In genomic region chr10:97744405-97745035, GRCh38 we compare ENCODE assay signal across 23 cellular contexts. TPM values are rescaled to one million over a fixed set of nuclear protein-coding genes. Genes with fewer than 3 reads are reported as not detected.
DNase-seq lines count a peak whose midpoint lies in the region; ATAC-seq, FAIRE-seq and TF ChIP-seq lines count a peak whose summit lies in the region.
"Had no signal": no experiment of that assay in that cellular context is flagged by ENCODE, and none has a peak within 500 bp of the region (broad histone marks: within the 10 kb centered on the region; RNA-seq: fewer than 3 reads in every experiment).

No MANE protein-coding gene starts in this region.

- intact Hi-C loops in left cardiac atrium (cut with DNase I) (no loop called here), left ventricle myocardium inferior (cut with micrococcal nuclease) (no loop called here), lower lobe of right lung (cut with DNase I) (no loop called here), OCI-LY7 (cut with micrococcal nuclease; ENCODE audit: unreplicated experiment) (no loop called here)

- no TSS peak for BruUV-seq in OCI-LY7 (replicated peaks; lab: Mats Ljungman, UMichigan)

- no peak overlapping the region for H3K27ac ChIP-seq in left ventricle myocardium inferior (replicated peaks)
- no peak overlapping the region for H3K27ac ChIP-seq in astrocyte (ENCODE audit: low read depth, low read length)
- H3K27ac ChIP-seq in lower lobe of right lung: no peak overlapping the region
- no peak overlapping the region for H3K27ac ChIP-seq in OCI-LY7 (ENCODE audit: low read depth, low read length, poor library complexity, severe bottlenecking)
- H3K27ac ChIP-seq: A549 had no signal

- no peak overlapping the region for H3K4me3 Mint-ChIP-seq in astrocyte (ENCODE audit: unreplicated experiment)
- no peak overlapping the region for H3K4me3 Mint-ChIP-seq in stimulated activated naive B cell treated with anti-CD40 and anti-IgM and Interleukin-4, amounts not matched to agents 10 μg/mL and 1 μg/mL and 100 μg/mL, for 72 hours
- H3K4me3 Mint-ChIP-seq: CD14-positive monocyte, GM23338 had no signal

- H3K36me3 ChIP-seq in left ventricle myocardium inferior (peaks cover 71% of the 10 kb centered on the region), astrocyte (ENCODE audit: insufficient read depth, low read length) (peaks cover 22% of the 10 kb centered on the region), lower lobe of right lung (peaks cover 96% of the 10 kb centered on the region), OCI-LY7 (ENCODE audit: insufficient read depth, low read length) (peaks cover 81% of the 10 kb centered on the region)

- H3K9ac ChIP-seq in astrocyte (ENCODE audit: low read length): no peak overlapping the region

- peaks cover 8% of the 10 kb centered on the region for H3K4me1 Mint-ChIP-seq in astrocyte (ENCODE audit: low read depth, unreplicated experiment)
- peaks cover 29 to 42% of the 10 kb centered on the region in 2 donors for H3K4me1 Mint-ChIP-seq in stimulated activated naive B cell treated with anti-CD40 and anti-IgM and Interleukin-4, amounts not matched to agents 10 μg/mL and 1 μg/mL and 100 μg/mL, for 72 hours
- H3K4me1 Mint-ChIP-seq: GM23338 had no signal

- H2AFZ ChIP-seq in astrocyte (ENCODE audit: low read depth, low read length): no peak overlapping the region
- H2AFZ ChIP-seq in OCI-LY7 (ENCODE audit: low read length): no peak overlapping the region
- H2AFZ ChIP-seq: GM23338 had no signal

- H3K27me3 ChIP-seq in left ventricle myocardium inferior (ENCODE audit: low read depth): no peaks in the 10 kb centered on the region
- H3K27me3 ChIP-seq in astrocyte (ENCODE audit: insufficient read depth, low read length): no peaks in the 10 kb centered on the region
- no peaks in the 10 kb centered on the region for H3K27me3 ChIP-seq in lower lobe of right lung (ENCODE audit: low read depth)

- no peaks in the 10 kb centered on the region for H3K27me3 Mint-ChIP-seq in astrocyte (ENCODE audit: low read depth, unreplicated experiment)
- H3K27me3 Mint-ChIP-seq in stimulated activated naive B cell treated with anti-CD40 and anti-IgM and Interleukin-4, amounts not matched to agents 10 μg/mL and 1 μg/mL and 100 μg/mL, for 72 hours: no peaks in the 10 kb centered on the region

- CTCF ChIA-PET in OCI-LY7 (lab: Charles Lee; ENCODE audit: unreplicated experiment): no interaction called here

- no peak overlapping the region for H3K4me3 ChIP-seq in left ventricle myocardium inferior
- H3K4me3 ChIP-seq in astrocyte (ENCODE audit: insufficient read depth, low read depth, low read length): no peak overlapping the region
- H3K4me3 ChIP-seq in lower lobe of right lung: no peak overlapping the region
- no peak overlapping the region for H3K4me3 ChIP-seq in OCI-LY7 (ENCODE audit: low read depth, low read length, poor library complexity, severe bottlenecking)
- H3K4me3 ChIP-seq: A549, GM23338 had no signal

- H3K79me2 ChIP-seq in astrocyte (ENCODE audit: insufficient read depth, low read length): peaks cover 34% of the 10 kb centered on the region
- peaks cover 4% of the 10 kb centered on the region; the same call in 1 of the 2 replicates for H3K79me2 ChIP-seq in OCI-LY7 (ENCODE audit: insufficient read depth, low read depth, low read length)

- peak; percentile 67 to 68 for ATAC-seq in left cardiac atrium
- peak; percentile 11 to 19 for ATAC-seq in lower lobe of right lung
- no peak for ATAC-seq in stimulated activated naive B cell treated with anti-CD40 and anti-IgM and Interleukin-4, amounts not matched to agents 10 μg/mL and 1 μg/mL and 100 μg/mL, for 72 hours (replicated peaks)
- no peak for ATAC-seq in HG03175 (IDR thresholded peaks at IDR 0.05; ENCODE audit: unreplicated experiment)
- ATAC-seq in HG03378 (IDR thresholded peaks at IDR 0.05; ENCODE audit: unreplicated experiment): no peak
- ATAC-seq: GM23338, HCT116, Panc1 had no signal

- H4K20me1 ChIP-seq in astrocyte (ENCODE audit: insufficient read depth, low read length) (peaks cover 45% of the 10 kb centered on the region), OCI-LY7 (ENCODE audit: insufficient read depth, low read length) (no peaks in the 10 kb centered on the region)

- POLR2A ChIA-PET in OCI-LY7 (lab: Charles Lee): interaction anchor here (0.5 to 1.4 kb wide), 6 partner anchors 8 to 305 kb away, joined by 3 read pairs; no protein-coding TSS in a partner anchor

- FAIRE-seq in astrocyte (lab: Jason Lieb, UNC): no peak
- FAIRE-seq: A549, GM12891, GM18507 had no signal

- DNase-seq in left cardiac atrium (no peak), left ventricle myocardium inferior (no peak), astrocyte (ENCODE audit: low read depth) (no peak), lower lobe of right lung (no peak), OCI-LY7 (ENCODE audit: low spot score) (no peak)
- no peak for DNase-seq in stimulated activated naive B cell treated with anti-CD40 and anti-IgM and Interleukin-4, amounts not matched to agents 10 μg/mL and 1 μg/mL and 100 μg/mL, for 72 hours
- DNase-seq: DMS 273 treated with DMSO at 0.1 percent for 48 hours, GF-D8, IMR-90, Kasumi-1, MM.1S, NCI-H1092 treated with DMSO at 0.1 percent for 48 hours, NCI-H2227 treated with DMSO at 0.1 percent for 48 hours, NCI-H524 treated with DMSO at 0.1 percent for 48 hours had no signal

- H3K9me3 Mint-ChIP-seq in astrocyte (ENCODE audit: unreplicated experiment): peaks cover 1% of the 10 kb centered on the region
- no peaks in the 10 kb centered on the region for H3K9me3 Mint-ChIP-seq in stimulated activated naive B cell treated with anti-CD40 and anti-IgM and Interleukin-4, amounts not matched to agents 10 μg/mL and 1 μg/mL and 100 μg/mL, for 72 hours
- H3K9me3 Mint-ChIP-seq: CD14-positive monocyte, GM23338 had no signal

- no peak overlapping the region for H3K4me2 ChIP-seq in astrocyte (ENCODE audit: low read length)
- no peak overlapping the region for H3K4me2 ChIP-seq in OCI-LY7 (ENCODE audit: low read length)
- H3K4me2 ChIP-seq: A549, GM23338 had no signal

- H3K27ac Mint-ChIP-seq in astrocyte (ENCODE audit: unreplicated experiment): peak overlapping the region; percentile 60
- H3K27ac Mint-ChIP-seq in stimulated activated naive B cell treated with anti-CD40 and anti-IgM and Interleukin-4, amounts not matched to agents 10 μg/mL and 1 μg/mL and 100 μg/mL, for 72 hours: peak overlapping the region; percentile 3
- H3K27ac Mint-ChIP-seq: GM23338 had no signal

- H3K9me3 ChIP-seq in left ventricle myocardium inferior (replicated peaks): no peaks in the 10 kb centered on the region
- H3K9me3 ChIP-seq in astrocyte (ENCODE audit: insufficient read depth, low read depth, low read length): no peaks in the 10 kb centered on the region
- H3K9me3 ChIP-seq in lower lobe of right lung: no peaks in the 10 kb centered on the region
- no peaks in the 10 kb centered on the region for H3K9me3 ChIP-seq in OCI-LY7 (ENCODE audit: low read length)
- H3K9me3 ChIP-seq: A549 had no signal

- no peaks in the 10 kb centered on the region for H3K9me2 ChIP-seq in OCI-LY7 (ENCODE audit: insufficient read depth, low read length)

- H3K4me1 ChIP-seq in left ventricle myocardium inferior: peaks cover 20% of the 10 kb centered on the region
- H3K4me1 ChIP-seq in astrocyte (ENCODE audit: insufficient read depth, low read length): no peaks in the 10 kb centered on the region
- H3K4me1 ChIP-seq in lower lobe of right lung: no peaks in the 10 kb centered on the region
- H3K4me1 ChIP-seq in OCI-LY7 (ENCODE audit: insufficient read depth, low read length, poor library complexity, severe bottlenecking): no peaks in the 10 kb centered on the region
- H3K4me1 ChIP-seq: A549 had no signal

- no peak for TF ChIP-seq CTCF in left ventricle myocardium inferior (IDR thresholded peaks at IDR 0.05; ENCODE audit: borderline replicate concordance)
- no peak for TF ChIP-seq CTCF in astrocyte (IDR thresholded peaks at IDR 0.05; ENCODE audit: insufficient read depth, low read depth, low read length)
- TF ChIP-seq CTCF in lower lobe of right lung (IDR thresholded peaks at IDR 0.05): no peak
- no peak for TF ChIP-seq CTCF in OCI-LY7 (conservative IDR thresholded peaks at IDR 0.05; ENCODE audit: low read length)

- H3K36me3 Mint-ChIP-seq in astrocyte (ENCODE audit: low read depth, unreplicated experiment): peaks cover 16% of the 10 kb centered on the region
- peaks cover 57 to 65% of the 10 kb centered on the region in 2 donors for H3K36me3 Mint-ChIP-seq in stimulated activated naive B cell treated with anti-CD40 and anti-IgM and Interleukin-4, amounts not matched to agents 10 μg/mL and 1 μg/mL and 100 μg/mL, for 72 hours

RNA-seq across cellular contexts. Expression of gene ZFYVE27, which starts 7.6 kb away (rescaled TPM):
- total RNA-seq in left cardiac atrium (10 to 100 TPM; 15.7 to 19.5 TPM), left ventricle myocardium inferior (13.2 TPM), astrocyte (31.3 and 32.8 TPM in 2 replicates), lower lobe of right lung (28.3 TPM), OCI-LY7 (2022) (31.8 and 33.0 TPM in 2 replicates)
- total RNA-seq in OCI-LY7 (2014; rRNA removed; shearing (Covaris generic)): 24.0 and 25.5 TPM in 2 replicates

RNA-seq across cellular contexts. Expression of gene SFRP5, which starts 27.3 kb away (rescaled TPM):
- total RNA-seq in left cardiac atrium (10 to 100 TPM; 38.9 to 83.6 TPM), left ventricle myocardium inferior (8.7 TPM), astrocyte (0.14 and 0.16 TPM in 2 replicates), lower lobe of right lung (0.27 TPM), OCI-LY7 (2022) (not detected in 2 replicates)
- total RNA-seq in OCI-LY7 (2014; rRNA removed; shearing (Covaris generic)): not detected in 2 replicates
- total RNA-seq: IMR-90 had no signal

RNA-seq across cellular contexts. Expression of gene MARVELD1, which starts 31.0 kb away (rescaled TPM):
- 10 to 100 TPM; 16.3 to 17.4 TPM for total RNA-seq in left cardiac atrium
- 6.4 TPM for total RNA-seq in left ventricle myocardium inferior
- total RNA-seq in astrocyte: 69.7 and 79.2 TPM in 2 replicates
- total RNA-seq in lower lobe of right lung: 36.5 TPM
- total RNA-seq in OCI-LY7 (2014; rRNA removed; shearing (Covaris generic)): not detected in 2 replicates
- total RNA-seq in OCI-LY7 (2022): 0.13 TPM in 1 of 2 replicates, not detected in the other

RNA-seq across cellular contexts. Expression of gene AVPI1, which starts 57.5 kb away (rescaled TPM):
- total RNA-seq in left cardiac atrium: 10 to 100 TPM; 13.2 to 16.3 TPM
- total RNA-seq in left ventricle myocardium inferior: 6.7 TPM
- total RNA-seq in astrocyte: 5.0 and 5.6 TPM in 2 replicates
- total RNA-seq in lower lobe of right lung: 22.6 TPM
- total RNA-seq in OCI-LY7 (2014; rRNA removed; shearing (Covaris generic)): 2.8 and 4.6 TPM in 2 replicates
- total RNA-seq in OCI-LY7 (2022): 2.1 and 3.2 TPM in 2 replicates

Comparison
In these comparisons a context has a peak if more than half of its experiments do, and no peak if none do; other contexts are left out.
1. ATAC-seq: peak in left cardiac atrium (2 of 2) and lower lobe of right lung (2 of 2); none in stimulated activated naive B cell treated with anti-CD40 and anti-IgM and Interleukin-4, amounts not matched to agents 10 μg/mL and 1 μg/mL and 100 μg/mL, for 72 hours (0 of 2), HG03175 (single experiment) and HG03378 (single experiment).